Comparison of ENCODE assay signal across 16 cellular contexts in genomic region chr12:175250-175649, GRCh38. TPM values are rescaled to one million over a fixed set of nuclear protein-coding genes. Genes with fewer than 3 reads are reported as not detected.
DNase-seq lines count a peak whose midpoint lies in the region; ATAC-seq, FAIRE-seq and TF ChIP-seq lines count a peak whose summit lies in the region.
"Had no signal": no experiment of that assay in that cellular context is flagged by ENCODE, and none has a peak within 500 bp of the region (broad histone marks: within the 10 kb centered on the region; RNA-seq: fewer than 3 reads in every experiment).

No MANE protein-coding gene starts in this region.

- no peak for TF ChIP-seq CTCF in left lung (IDR thresholded peaks at IDR 0.05)

- no peaks in the 10 kb centered on the region for H3K4me1 ChIP-seq in left lung

- peaks cover 0 to 55% of the 10 kb centered on the region in 2 donors for H3K27me3 ChIP-seq in left lung
- H3K27me3 ChIP-seq: brain microvascular endothelial cell had no signal

- intact Hi-C loops in left lung (cut with DNase I): no loop called here

- no peaks in the 10 kb centered on the region for H3K36me3 ChIP-seq in left lung
- H3K36me3 ChIP-seq: brain microvascular endothelial cell had no signal

- no peak for TF ChIP-seq RAD21 in Ishikawa (IDR thresholded peaks at IDR 0.05; ENCODE audit: low read depth)

- no peak for TF ChIP-seq EP300 in Ishikawa (IDR thresholded peaks at IDR 0.05; ENCODE audit: borderline replicate concordance)

- no peaks in the 10 kb centered on the region for H3K9me3 ChIP-seq in left lung

- ATAC-seq in left lung: peak; percentile 23

- no peak for FAIRE-seq in RCC 7860 (lab: Jason Lieb, UNC)

- DNase-seq in AG20443 (ENCODE audit: low spot score) (peak; percentile 40), astrocyte of the hippocampus (ENCODE audit: low read depth, low spot score) (peak; percentile 52), left lung (peak in 1 of 2 donors; percentile 67), CD1c-positive myeloid dendritic cell (ENCODE audit: extremely low spot score) (no peak), RCC 7860 (ENCODE audit: low spot score) (no peak), NCI-H748 (lab: John Stamatoyannopoulos, UW; ENCODE audit: unreplicated experiment) (no peak)
- DNase-seq in activated effector memory CD4-positive, alpha-beta T cell treated with Interleukin-2 at 50 U/mL for 16 hours: no peak
- DNase-seq: activated gamma-delta T cell treated with Interleukin-2 at 50 U/mL for 16 hours; brain microvascular endothelial cell; effector memory CD4-positive, alpha-beta T cell; H9; NCI-H187 had no signal

- no peak overlapping the region for H3K4me3 ChIP-seq in left lung
- H3K4me3 ChIP-seq: skin epidermis had no signal

- H3K27ac ChIP-seq in left lung: no peak overlapping the region
- H3K27ac ChIP-seq: brain microvascular endothelial cell, HL-60, skin epidermis had no signal

TF ChIP-seq in Ishikawa, 13 proteins besides CTCF, POLR2A, EP300 and RAD21:
- TF ChIP-seq, protein P1, sequence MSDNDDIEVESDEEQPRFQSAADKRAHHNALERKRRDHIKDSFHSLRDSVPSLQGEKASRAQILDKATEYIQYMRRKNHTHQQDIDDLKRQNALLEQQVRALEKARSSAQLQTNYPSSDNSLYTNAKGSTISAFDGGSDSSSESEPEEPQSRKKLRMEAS (IDR thresholded peaks at IDR 0.05): peak; percentile 82
- TF ChIP-seq CREB1 (IDR thresholded peaks at IDR 0.05; ENCODE audit: low read depth) (no peak), ZBTB7A (IDR thresholded peaks at IDR 0.05; ENCODE audit: low read depth) (peak; percentile 79), EGR1 (IDR thresholded peaks at IDR 0.05) (no peak), USF1 (IDR thresholded peaks at IDR 0.05) (no peak), NFIC (IDR thresholded peaks at IDR 0.05) (peak; percentile 55)

RNA-seq across cellular contexts. Expression of gene SLC6A12, which starts 38.7 kb away (rescaled TPM):
- total RNA-seq in left lung: 1 to 10 TPM; 3.4 to 4.7 TPM
- total RNA-seq: LHCN-M2 had no signal

Comparison
In these comparisons a context has a peak if more than half of its experiments do, and no peak if none do; other contexts are left out.
1. DNase-seq: peak in AG20443 (single experiment) and astrocyte of the hippocampus (single experiment); none in CD1c-positive myeloid dendritic cell (single experiment), activated effector memory CD4-positive, alpha-beta T cell treated with Interleukin-2 at 50 U/mL for 16 hours (single experiment), RCC 7860 (single experiment) and NCI-H748 (single experiment).